In the genomic region with DNA sequence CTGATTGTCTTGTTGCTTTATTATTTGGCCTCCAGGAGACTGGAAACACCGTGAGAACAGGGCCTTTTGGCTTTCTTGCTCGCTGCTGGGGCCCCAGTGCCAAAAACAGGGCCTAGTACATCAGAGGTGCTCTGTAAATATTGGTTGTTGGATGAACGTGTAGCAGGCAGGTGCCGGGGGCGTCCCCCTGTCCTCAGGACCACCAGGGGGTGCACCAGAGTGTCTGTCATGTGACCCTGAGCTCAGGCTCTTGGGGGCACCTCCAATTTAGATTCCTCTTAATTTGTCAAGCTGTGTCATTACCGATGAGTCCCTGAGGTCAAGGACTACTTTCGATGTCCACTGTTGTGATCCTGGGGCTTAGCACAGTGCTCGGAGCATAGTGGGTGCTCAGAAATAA, we compare ENCODE assay signal across 22 cellular contexts.
"Had no signal": no experiment of that assay in that cellular context is flagged by ENCODE, and none has a peak within 500 bp of the region (broad histone marks: within the 10 kb centered on the region; RNA-seq: fewer than 3 reads in every experiment).

No MANE protein-coding gene starts in this region.

- DNase-seq: activated CD4-positive, alpha-beta T cell treated with anti-CD3 and anti-CD28 coated beads for 4 hours; activated CD4-positive, alpha-beta T cell treated with anti-CD3 and anti-CD28 coated beads, Interleukin-2, amount 50 U/mL, for 4 hours; activated naive CD4-positive, alpha-beta T cell; activated T-cell treated with anti-CD3 and anti-CD28 coated beads for 4 hours; activated T-cell treated with anti-CD3 and anti-CD28 coated beads, Interleukin-2, amount 50 U/mL, for 72 hours; dermis blood vessel endothelial cell; effector CD4-positive, alpha-beta T cell; foreskin keratinocyte; left cardiac atrium; left ventricle myocardium superior; stimulated activated CD4-positive, alpha-beta T cell treated with anti-CD3 and anti-CD28 coated beads, Interleukin-4, amount 100 ng/mL, for 4 hours; stimulated activated CD8-positive, alpha-beta memory T cell treated with anti-CD3 and anti-CD28 coated beads, Interleukin-4, amount 100 ng/mL, for 48 hours; stomach; T-helper 1 cell; thyroid gland; upper lobe of left lung had no signal

- H3K27me3 ChIP-seq: esophagus muscularis mucosa, foreskin keratinocyte, neutrophil, right lobe of liver, stomach, thyroid gland, upper lobe of left lung had no signal

- H3K4me1 ChIP-seq: esophagus muscularis mucosa, stomach, thyroid gland, upper lobe of left lung had no signal

- ATAC-seq: activated naive CD4-positive, alpha-beta T cell treated with anti-CD3 and anti-CD28 coated beads, Interleukin-2, amount 50 U/mL, for 72 hours; activated T-cell treated with anti-CD3 and anti-CD28 coated beads, Interleukin-2, amount 50 U/mL, for 72 hours; foreskin keratinocyte; left cardiac atrium; left ventricle myocardium superior; right lobe of liver; stimulated activated memory B cell treated with anti-CD40 and anti-IgM and Interleukin-4, amounts not matched to agents 10 μg/mL and 1 μg/mL and 100 μg/mL, for 72 hours had no signal

- H3K27ac ChIP-seq: esophagus muscularis mucosa, foreskin keratinocyte, neutrophil, skin epidermis, stomach, thyroid gland, upper lobe of left lung had no signal

- H3K4me3 ChIP-seq: esophagus muscularis mucosa, right lobe of liver, skin epidermis, stomach, thyroid gland, upper lobe of left lung had no signal

- H3K9me3 ChIP-seq: esophagus muscularis mucosa, neutrophil, right lobe of liver, stomach, thyroid gland, upper lobe of left lung had no signal
